In the genomic region with DNA sequence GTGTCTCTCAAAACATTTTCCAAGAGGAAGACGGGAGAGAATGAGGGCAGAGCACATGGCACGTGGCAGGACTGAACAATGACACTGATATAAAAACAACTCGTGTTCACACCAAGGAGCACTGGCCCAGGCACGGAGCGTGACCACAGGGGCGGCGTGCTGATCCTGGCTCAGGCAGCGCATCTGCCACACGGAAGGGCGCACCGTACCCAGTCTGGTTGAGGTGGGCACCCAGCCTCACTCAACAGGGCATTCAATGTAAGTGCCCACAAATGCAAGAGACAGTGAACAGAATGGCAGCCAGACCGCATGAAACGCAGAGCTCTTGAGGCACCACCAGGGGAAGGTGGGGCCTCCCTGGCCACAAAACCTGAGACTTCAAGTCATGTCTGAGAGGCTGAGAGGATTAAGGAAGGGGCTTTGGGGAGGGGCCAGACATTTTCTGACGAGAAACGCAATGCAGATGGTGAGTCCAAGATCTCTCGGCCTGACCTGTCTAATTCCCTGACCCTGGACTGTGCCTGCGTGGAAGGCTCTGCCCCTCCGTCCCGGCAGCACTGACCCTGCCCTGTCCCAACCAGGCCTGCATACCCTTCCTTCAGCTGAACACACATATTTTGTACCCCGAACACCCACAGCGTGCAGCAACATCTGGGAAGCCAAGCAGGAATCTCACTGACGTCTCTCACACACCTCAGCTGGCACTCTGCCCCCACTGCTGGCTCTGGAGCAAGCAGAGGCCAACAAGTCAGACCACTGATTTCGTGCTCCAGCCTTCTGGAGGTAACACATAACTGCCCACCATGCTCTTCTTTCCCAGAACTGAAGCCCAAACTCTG, we compare ENCODE assay signal across 1 cellular context.
TF ChIP-seq lines count a peak whose summit lies in the region.

No MANE protein-coding gene starts in this region.

TF ChIP-seq in IMR-90, 13 proteins besides CTCF, POLR2A, EP300 and RAD21 (continued from another document):
- TF ChIP-seq USF2 (IDR thresholded peaks at IDR 0.05; ENCODE audit: low read depth, low read length) (no peak), RCOR1 (IDR thresholded peaks at IDR 0.05; ENCODE audit: insufficient replicate concordance, low read length) (no peak), CHD1 (IDR thresholded peaks at IDR 0.05; ENCODE audit: low read depth, low read length) (no peak), MAFK (IDR thresholded peaks at IDR 0.05; ENCODE audit: low read depth, low read length) (no peak), MAZ (IDR thresholded peaks at IDR 0.05; ENCODE audit: borderline replicate concordance, low read depth, low read length) (no peak)
